In the genomic region with DNA sequence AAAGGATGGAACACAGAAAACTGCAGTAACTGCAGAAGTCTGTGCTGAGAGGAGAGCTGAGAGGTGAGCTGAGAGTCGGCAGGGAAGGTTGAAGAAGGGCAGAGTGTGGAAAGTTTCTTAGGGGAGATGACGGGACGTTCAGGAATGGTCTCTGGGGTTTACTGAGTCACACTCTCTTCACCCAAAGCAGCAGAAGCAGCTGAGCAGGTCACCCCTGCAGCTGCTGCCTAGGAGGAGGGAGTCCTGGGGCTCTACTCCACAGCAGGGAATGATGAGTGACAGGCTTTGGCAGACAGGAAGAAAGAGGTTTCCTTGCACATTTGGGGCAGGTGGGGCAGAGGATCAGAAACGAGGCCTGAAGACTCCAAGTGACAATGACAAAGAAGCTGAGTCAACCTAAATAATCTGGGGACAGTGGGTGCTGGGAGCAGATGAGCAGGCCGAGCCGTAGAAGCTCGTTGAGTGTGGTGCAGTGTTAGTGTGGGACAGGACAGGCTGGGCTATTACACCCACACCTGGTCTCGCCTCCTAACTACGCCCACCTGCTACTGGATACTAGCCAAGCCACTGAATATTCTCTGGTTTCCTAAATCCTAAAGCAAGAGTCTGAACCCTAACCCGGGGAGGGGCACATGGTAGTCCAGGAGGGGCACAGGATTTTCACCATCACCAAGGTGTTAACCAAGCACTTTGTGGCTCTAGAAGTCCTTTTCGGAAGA, we compare ENCODE assay signal across 16 cellular contexts. TPM values are rescaled to one million over a fixed set of nuclear protein-coding genes. Genes with fewer than 3 reads are reported as not detected.
DNase-seq lines count a peak whose midpoint lies in the region; ATAC-seq and TF ChIP-seq lines count a peak whose summit lies in the region.
"Had no signal": no experiment of that assay in that cellular context is flagged by ENCODE, and none has a peak within 500 bp of the region (broad histone marks: within the 10 kb centered on the region; RNA-seq: fewer than 3 reads in every experiment).

No MANE protein-coding gene starts in this region.

- H2AFZ ChIP-seq in GM23338: no peak overlapping the region
- H2AFZ ChIP-seq: parathyroid adenoma had no signal

- no peak overlapping the region; the same call in 2 of the 3 replicates for H3K4me3 Mint-ChIP-seq in GM23338
- H3K4me3 Mint-ChIP-seq in activated T-cell treated with anti-CD3 and anti-CD28 coated beads, Interleukin-2, amount 50 U/mL, for 4 hours: no peak overlapping the region
- H3K4me3 Mint-ChIP-seq: activated T-helper 1 cell treated with anti-CD3 and anti-CD28 coated beads, Interleukin-12 subunit alpha, Interleukin-12 subunit beta, Interleukin-2, Interleukin-4 antibody, amounts not matched to agents 30 ng/mL and 10 ng/mL and 1 ng/mL, durations not matched to agents 14 hours and 24 hours and 36 hours had no signal

- CTCF ChIA-PET in A673 (lab: Charles Lee): no interaction called here

- H3K27me3 Mint-ChIP-seq in GM23338 (ENCODE audit: insufficient read depth, low read depth, poor library complexity): peaks cover 9% of the 10 kb centered on the region
- peaks cover 15% of the 10 kb centered on the region for H3K27me3 Mint-ChIP-seq in activated T-cell treated with anti-CD3 and anti-CD28 coated beads, Interleukin-2, amount 50 U/mL, for 4 hours (ENCODE audit: low read depth)

- H3K4me3 ChIP-seq in A673 (ENCODE audit: low read depth, low read length, poor library complexity, severe bottlenecking) (no peak overlapping the region), GM23338 (no peak overlapping the region), WERI-Rb-1 (ENCODE audit: low read depth, low read length) (no peak overlapping the region), left lung (no peak overlapping the region)
- H3K4me3 ChIP-seq: BLaER1, SK-N-MC had no signal

- ATAC-seq in GM23338 (peak; percentile 26; the same call in 1 of the 3 replicates), GM21529 (IDR thresholded peaks at IDR 0.05; ENCODE audit: unreplicated experiment) (no peak), left lung (no peak), GM18519 (IDR thresholded peaks at IDR 0.05; ENCODE audit: low FRiP score, unreplicated experiment) (no peak)
- ATAC-seq in activated T-cell treated with anti-CD3 and anti-CD28 coated beads, Interleukin-2, amount 50 U/mL, for 4 hours: no peak
- ATAC-seq: activated CD4-positive, CD25-positive, alpha-beta regulatory T cell treated with anti-CD3 and anti-CD28 coated beads, Interleukin-2, amount 50 U/mL, for 24 hours had no signal

- peak overlapping the region; percentile 34; the same call in 1 of the 2 replicates for H3K27ac Mint-ChIP-seq in GM23338
- H3K27ac Mint-ChIP-seq: activated T-helper 1 cell treated with anti-CD3 and anti-CD28 coated beads, Interleukin-12 subunit alpha, Interleukin-12 subunit beta, Interleukin-2, Interleukin-4 antibody, amounts not matched to agents 30 ng/mL and 10 ng/mL and 1 ng/mL, durations not matched to agents 14 hours and 24 hours and 36 hours had no signal

- H3K4me2 ChIP-seq in GM23338: no peak overlapping the region
- H3K4me2 ChIP-seq: BLaER1 had no signal

- no peak for TF ChIP-seq CTCF in A673 (conservative IDR thresholded peaks at IDR 0.05; ENCODE audit: low read depth, low read length)
- no peak for TF ChIP-seq CTCF in GM23338 (conservative IDR thresholded peaks at IDR 0.05; ENCODE audit: low read depth in 2 of 2)
- no peak for TF ChIP-seq CTCF in WERI-Rb-1 (IDR thresholded peaks at IDR 0.05; ENCODE audit: low read depth, low read length)
- no peak for TF ChIP-seq CTCF in left lung (IDR thresholded peaks at IDR 0.05)

- H3K27me3 ChIP-seq in A673 (replicated peaks; ENCODE audit: insufficient read depth, low read depth, low read length, poor library complexity): no peaks in the 10 kb centered on the region
- no peaks in the 10 kb centered on the region for H3K27me3 ChIP-seq in GM23338 (ENCODE audit: insufficient read depth)
- H3K27me3 ChIP-seq in WERI-Rb-1 (ENCODE audit: insufficient read depth, low read depth, severe bottlenecking): no peaks in the 10 kb centered on the region
- H3K27me3 ChIP-seq in left lung: no peaks in the 10 kb centered on the region
- H3K27me3 ChIP-seq: BLaER1 had no signal

- no peaks in the 10 kb centered on the region for H3K4me1 ChIP-seq in A673 (ENCODE audit: insufficient read depth, low read length, poor library complexity, severe bottlenecking)
- H3K4me1 ChIP-seq in GM23338 (ENCODE audit: insufficient read depth): no peaks in the 10 kb centered on the region
- H3K4me1 ChIP-seq in left lung: no peaks in the 10 kb centered on the region

- H3K36me3 ChIP-seq in A673 (ENCODE audit: insufficient read depth, low read length, poor library complexity, severe bottlenecking): no peaks in the 10 kb centered on the region
- no peaks in the 10 kb centered on the region for H3K36me3 ChIP-seq in GM23338 (ENCODE audit: insufficient read depth)
- no peaks in the 10 kb centered on the region for H3K36me3 ChIP-seq in WERI-Rb-1
- H3K36me3 ChIP-seq in left lung: no peaks in the 10 kb centered on the region
- H3K36me3 ChIP-seq: BLaER1 had no signal

- peaks cover 4% of the 10 kb centered on the region; the same call in 1 of the 3 replicates for H3K4me1 Mint-ChIP-seq in GM23338
- H3K4me1 Mint-ChIP-seq in activated T-cell treated with anti-CD3 and anti-CD28 coated beads, Interleukin-2, amount 50 U/mL, for 4 hours (ENCODE audit: low read depth): no peaks in the 10 kb centered on the region

- H3K9me3 Mint-ChIP-seq in GM23338: no peaks in the 10 kb centered on the region
- H3K9me3 Mint-ChIP-seq in activated T-cell treated with anti-CD3 and anti-CD28 coated beads, Interleukin-2, amount 50 U/mL, for 4 hours: no peaks in the 10 kb centered on the region
- H3K9me3 Mint-ChIP-seq: activated T-helper 1 cell treated with anti-CD3 and anti-CD28 coated beads, Interleukin-12 subunit alpha, Interleukin-12 subunit beta, Interleukin-2, Interleukin-4 antibody, amounts not matched to agents 30 ng/mL and 10 ng/mL and 1 ng/mL, durations not matched to agents 14 hours and 24 hours and 36 hours had no signal

- POLR2A ChIA-PET in A673 (lab: Charles Lee; ENCODE audit: low non-redundant PET): no interaction called here

- BruUV-seq in A673 (replicated peaks; lab: Mats Ljungman, UMichigan): no TSS peak

- intact Hi-C loops in A673 (cut with micrococcal nuclease; ENCODE audit: unreplicated experiment) (no loop called here), left lung (cut with DNase I) (no loop called here)

- H3K79me2 ChIP-seq in GM23338 (replicated peaks; ENCODE audit: insufficient read depth): no peaks in the 10 kb centered on the region

- H3K9me3 ChIP-seq in A673 (ENCODE audit: low read depth, low read length, poor library complexity, severe bottlenecking): no peaks in the 10 kb centered on the region
- H3K9me3 ChIP-seq in WERI-Rb-1 (ENCODE audit: severe bottlenecking): no peaks in the 10 kb centered on the region
- H3K9me3 ChIP-seq in left lung: no peaks in the 10 kb centered on the region
- H3K9me3 ChIP-seq: BLaER1 had no signal

- peak; percentile 33 for DNase-seq in A673 (ENCODE audit: low spot score)
- no peak for DNase-seq in GM23338 (ENCODE audit: low spot score)
- peak; percentile 15 for DNase-seq in WERI-Rb-1
- DNase-seq in hepatic stellate cell (ENCODE audit: low spot score): peak; percentile 54
- DNase-seq in left lung: no peak
- DNase-seq in activated T-cell treated with anti-CD3 and anti-CD28 coated beads, Interleukin-2, amount 50 U/mL, for 4 hours: no peak
- DNase-seq: GDM1, mesendoderm, NCI-H1436 treated with DMSO at 0.1 percent for 48 hours had no signal

- no peaks in the 10 kb centered on the region for H3K9me2 ChIP-seq in GM23338 (ENCODE audit: insufficient read depth)

- no peak overlapping the region for H3K27ac ChIP-seq in A673 (ENCODE audit: low read depth, low read length, poor library complexity, severe bottlenecking)
- no peak overlapping the region for H3K27ac ChIP-seq in GM23338 (ENCODE audit: low read depth)
- no peak overlapping the region for H3K27ac ChIP-seq in WERI-Rb-1
- no peak overlapping the region for H3K27ac ChIP-seq in left lung
- H3K27ac ChIP-seq: BLaER1, parathyroid adenoma, SK-N-MC had no signal

- no peaks in the 10 kb centered on the region for H4K20me1 ChIP-seq in GM23338 (replicated peaks; ENCODE audit: insufficient read depth)
- H4K20me1 ChIP-seq: BLaER1 had no signal

- H3F3A ChIP-seq in GM23338 (replicated peaks; ENCODE audit: low read depth): no peaks in the 10 kb centered on the region

- H3K36me3 Mint-ChIP-seq in GM23338 (ENCODE audit: low read depth): no peaks in the 10 kb centered on the region
- no peaks in the 10 kb centered on the region for H3K36me3 Mint-ChIP-seq in activated T-cell treated with anti-CD3 and anti-CD28 coated beads, Interleukin-2, amount 50 U/mL, for 4 hours (ENCODE audit: insufficient read depth)

TF ChIP-seq in GM23338, 12 proteins besides CTCF, POLR2A, EP300 and RAD21 (continues in another document):
- TF ChIP-seq EZH2 (IDR thresholded peaks at IDR 0.05; ENCODE audit: low read depth, unreplicated experiment): no peak

RNA-seq across cellular contexts. Expression of a gene that starts 24.9 kb away (rescaled TPM):
- total RNA-seq in A673 (2021): 14.8 and 19.5 TPM in 2 replicates
- total RNA-seq in GM23338 (2014; rRNA removed; shearing (Covaris generic)): 6.0 and 9.6 TPM in 2 replicates
- polyA plus RNA-seq in GM23338 (2016; fragmentation: Nextera tagmentation; extraction: Ambion mirVana): 3.1 and 3.7 TPM in 2 replicates
- total RNA-seq in left lung: 10 to 100 TPM; 12.8 to 21.2 TPM
- total RNA-seq in activated T-cell treated with anti-CD3 and anti-CD28 coated beads, Interleukin-2, amount 50 U/mL, for 4 hours: under 1 TPM in 1 of 3 donors, not detected in 2; 0.03 TPM
- total RNA-seq: activated T-helper 1 cell treated with anti-CD3 and anti-CD28 coated beads, Interleukin-12 subunit alpha, Interleukin-12 subunit beta, Interleukin-2, Interleukin-4 antibody, amounts not matched to agents 30 ng/mL and 10 ng/mL and 1 ng/mL, durations not matched to agents 14 hours and 24 hours and 36 hours had no signal

Comparison
In these comparisons a context has a peak if more than half of its experiments do, and no peak if none do; other contexts are left out.
1. DNase-seq: peak in A673 (single experiment), WERI-Rb-1 (single experiment) and hepatic stellate cell (single experiment); none in GM23338 (single experiment), left lung (0 of 2) and activated T-cell treated with anti-CD3 and anti-CD28 coated beads, Interleukin-2, amount 50 U/mL, for 4 hours (single experiment).